In the genomic region with DNA sequence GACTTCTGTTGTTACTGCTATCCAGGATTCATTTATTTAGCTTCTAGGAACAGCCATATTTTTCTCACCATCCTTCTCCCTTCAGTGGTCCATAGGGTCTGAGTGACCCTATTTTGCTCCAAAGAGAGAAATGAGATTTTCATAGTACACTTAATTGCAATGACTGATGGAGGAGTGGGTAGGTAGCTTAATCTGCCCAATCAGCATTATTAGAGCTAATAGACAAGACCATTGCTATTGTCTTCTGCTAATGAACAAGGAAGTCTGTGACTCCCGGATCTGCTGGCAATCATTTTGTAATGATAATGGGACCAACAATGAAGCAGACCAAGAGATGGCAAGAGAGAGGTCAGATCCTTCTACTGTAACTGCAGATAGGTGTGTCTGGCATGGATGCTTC, we compare ENCODE assay signal across 26 cellular contexts.
"Had no signal": no experiment of that assay in that cellular context is flagged by ENCODE, and none has a peak within 500 bp of the region (broad histone marks: within the 10 kb centered on the region; RNA-seq: fewer than 3 reads in every experiment).

No MANE protein-coding gene starts in this region.

- H3K36me3 Mint-ChIP-seq: immature natural killer cell; mesothelial cell of epicardium; naive thymus-derived CD4-positive, alpha-beta T cell; natural killer cell treated with Interleukin-12 subunit alpha and Interleukin-12 subunit beta and Interleukin-15 and Interleukin-18, amount 100 ng/mL, for 72 hours; stimulated activated effector memory CD8-positive, alpha-beta T cell treated with anti-CD3 and anti-CD28 coated beads, Interleukin-12 subunit alpha, Interleukin-12 subunit beta, amount 100 ng/mL, for 72 hours had no signal

- H3K27me3 Mint-ChIP-seq: natural killer cell treated with Interleukin-12 subunit alpha and Interleukin-12 subunit beta and Interleukin-15 and Interleukin-18, amount 100 ng/mL, for 72 hours; progenitor cell of endocrine pancreas; stimulated activated naive CD8-positive, alpha-beta T cell treated with anti-CD3 and anti-CD28 coated beads, Interleukin-15, Interleukin-2, amounts not matched to agents 100 ng/mL and 50 ng/mL, for 24 hours had no signal

- H3K27ac Mint-ChIP-seq: immature natural killer cell; naive thymus-derived CD4-positive, alpha-beta T cell; natural killer cell treated with Interleukin-12 subunit alpha and Interleukin-12 subunit beta and Interleukin-15 and Interleukin-18, amount 100 ng/mL, for 72 hours; progenitor cell of endocrine pancreas; stimulated activated effector memory CD8-positive, alpha-beta T cell treated with anti-CD3 and anti-CD28 coated beads, Interleukin-12 subunit alpha, Interleukin-12 subunit beta, amount 100 ng/mL, for 72 hours; stimulated activated naive CD8-positive, alpha-beta T cell treated with anti-CD3 and anti-CD28 coated beads, Interleukin-15, Interleukin-2, amounts not matched to agents 100 ng/mL and 50 ng/mL, for 24 hours had no signal

- H3K4me3 ChIP-seq: left ventricle myocardium inferior, lung, ovary, right atrium auricular region, spleen, suprapubic skin, thoracic aorta, tibial artery, upper lobe of right lung had no signal

- H3K27me3 ChIP-seq: ovary, right atrium auricular region, spleen, suprapubic skin, tibial artery, upper lobe of right lung had no signal

- H3K27ac ChIP-seq: left ventricle myocardium inferior, ovary, right atrium auricular region, spleen, suprapubic skin, thoracic aorta, tibial artery, upper lobe of right lung had no signal

- DNase-seq: hypothalamus; immature natural killer cell; kidney; left ventricle myocardium inferior; mesendoderm; naive thymus-derived CD4-positive, alpha-beta T cell; ovary; small intestine; spleen; stimulated activated CD4-positive, alpha-beta T cell treated with anti-CD3 and anti-CD28 coated beads, Interleukin-4, amount 100 ng/mL, for 24 hours; stimulated activated naive CD4-positive, alpha-beta T cell; tibial artery; trophoblast cell; upper lobe of right lung had no signal

- H3K4me3 Mint-ChIP-seq: immature natural killer cell; mesothelial cell of epicardium; naive thymus-derived CD4-positive, alpha-beta T cell; natural killer cell treated with Interleukin-12 subunit alpha and Interleukin-12 subunit beta and Interleukin-15 and Interleukin-18, amount 100 ng/mL, for 72 hours; stimulated activated effector memory CD8-positive, alpha-beta T cell treated with anti-CD3 and anti-CD28 coated beads, Interleukin-12 subunit alpha, Interleukin-12 subunit beta, amount 100 ng/mL, for 72 hours; stimulated activated naive CD8-positive, alpha-beta T cell treated with anti-CD3 and anti-CD28 coated beads, Interleukin-15, Interleukin-2, amounts not matched to agents 100 ng/mL and 50 ng/mL, for 24 hours had no signal

- ATAC-seq: naive thymus-derived CD4-positive, alpha-beta T cell; natural killer cell treated with Interleukin-12 subunit alpha and Interleukin-12 subunit beta and Interleukin-15 and Interleukin-18, amount 100 ng/mL, for 72 hours; sciatic nerve; stimulated activated effector memory CD8-positive, alpha-beta T cell treated with anti-CD3 and anti-CD28 coated beads, Interleukin-12 subunit alpha, Interleukin-12 subunit beta, amount 100 ng/mL, for 72 hours; upper lobe of right lung had no signal

- H3K4me1 Mint-ChIP-seq: immature natural killer cell; naive thymus-derived CD4-positive, alpha-beta T cell; stimulated activated effector memory CD8-positive, alpha-beta T cell treated with anti-CD3 and anti-CD28 coated beads, Interleukin-12 subunit alpha, Interleukin-12 subunit beta, amount 100 ng/mL, for 72 hours had no signal

- H3K9me3 ChIP-seq: left ventricle myocardium inferior, ovary, right atrium auricular region, spleen, suprapubic skin, thoracic aorta, tibial artery, upper lobe of right lung had no signal

- H3K9me3 Mint-ChIP-seq: stimulated activated naive CD8-positive, alpha-beta T cell treated with anti-CD3 and anti-CD28 coated beads, Interleukin-15, Interleukin-2, amounts not matched to agents 100 ng/mL and 50 ng/mL, for 24 hours had no signal

- H3K36me3 ChIP-seq: left ventricle myocardium inferior, ovary, right atrium auricular region, spleen, suprapubic skin, thoracic aorta, tibial artery, upper lobe of right lung had no signal

- H3K4me1 ChIP-seq: right atrium auricular region, spleen, suprapubic skin, tibial artery, upper lobe of right lung had no signal

- FAIRE-seq: islet of Langerhans, kidney, small intestine, urothelium cell line had no signal
